8 cellular contexts compared by ENCODE assay signal in genomic region chr7:122092964-122093797, GRCh38. TPM values are rescaled to one million over a fixed set of nuclear protein-coding genes. Genes with fewer than 3 reads are reported as not detected.
DNase-seq lines count a peak whose midpoint lies in the region; ATAC-seq and TF ChIP-seq lines count a peak whose summit lies in the region.

No MANE protein-coding gene starts in this region.

- H3K4me1 Mint-ChIP-seq in CD14-positive monocyte (no peaks in the 10 kb centered on the region), memory B cell (no peaks in the 10 kb centered on the region)

- H3K27ac ChIP-seq in dorsolateral prefrontal cortex = no peak overlapping the region

- TF ChIP-seq CTCF in CD14-positive monocyte (IDR thresholded peaks at IDR 0.05) = peak; percentile 83
- peak; percentile 61 to 88 (median 80) for TF ChIP-seq CTCF in dorsolateral prefrontal cortex (IDR thresholded peaks at IDR 0.05 in 54 of 56, conservative IDR thresholded peaks at IDR 0.05 in 2 of 56; ENCODE audit: low read depth in 1 of 56, partially characterized antibody in 56 of 56)

- H3K27me3 Mint-ChIP-seq in CD14-positive monocyte (ENCODE audit: low read depth in 3 of 3) (no peaks in the 10 kb centered on the region), memory B cell (no peaks in the 10 kb centered on the region)

- no peak overlapping the region for H3K27ac Mint-ChIP-seq in CD14-positive monocyte
- peak overlapping the region; percentile 38 for H3K27ac Mint-ChIP-seq in memory B cell

- H3K9me3 Mint-ChIP-seq in CD14-positive monocyte (no peaks in the 10 kb centered on the region), memory B cell (no peaks in the 10 kb centered on the region)

- ATAC-seq in GM19025 (IDR thresholded peaks at IDR 0.05; ENCODE audit: low read depth, unreplicated experiment) (peak; percentile 92), HG03175 (IDR thresholded peaks at IDR 0.05; ENCODE audit: unreplicated experiment) (peak; percentile 97), memory B cell (ENCODE audit: low read depth) (peak; percentile 86)

- H3K27me3 ChIP-seq in dorsolateral prefrontal cortex = no peaks in the 10 kb centered on the region

- no peak overlapping the region for H3K4me3 ChIP-seq in dorsolateral prefrontal cortex

- no peaks in the 10 kb centered on the region for H3K36me3 Mint-ChIP-seq in CD14-positive monocyte
- peaks cover 3% of the 10 kb centered on the region for H3K36me3 Mint-ChIP-seq in memory B cell

- intact Hi-C loops in CD14-positive monocyte (cut with micrococcal nuclease) (no loop called here), dorsolateral prefrontal cortex (cut with DNase I) (loop anchor here in 1 of 2 donors (10.0 kb wide), 1 partner anchor 442 kb away; no protein-coding TSS in a partner anchor)

- no peak overlapping the region for H3K4me3 Mint-ChIP-seq in CD14-positive monocyte
- no peak overlapping the region for H3K4me3 Mint-ChIP-seq in memory B cell

- DNase-seq in CD14-positive monocyte (ENCODE audit: low spot score) (peak; percentile 49), NCI-H2196 (lab: John Stamatoyannopoulos, UW; ENCODE audit: unreplicated experiment) (peak; percentile 58), dorsolateral prefrontal cortex (peak in 8 of 10 donors; percentile 11 to 81 (median 54)), memory B cell (ENCODE audit: low spot score in 2 of 2) (peak; percentile 56 to 59)
- DNase-seq in activated CD4-positive, CD25-positive, alpha-beta regulatory T cell treated with anti-CD3 and anti-CD28 coated beads, Interleukin-2, amount 50 U/mL, for 72 hours = peak; percentile 49
- peak; percentile 19 for DNase-seq in stimulated activated CD8-positive, alpha-beta memory T cell treated with anti-CD3 and anti-CD28 coated beads, Interleukin-4, amount 100 ng/mL, for 24 hours (ENCODE audit: low read depth)

RNA-seq across cellular contexts. Expression of gene AASS, which starts 50.9 kb away (rescaled TPM):
- under 1 TPM in 1 of 2 donors, not detected in 1; 0.22 TPM for polyA plus RNA-seq in CD14-positive monocyte
- 10 to 100 TPM; 10.5 to 43.3 (median 22.5) TPM for total RNA-seq in dorsolateral prefrontal cortex
